In the genomic region with DNA sequence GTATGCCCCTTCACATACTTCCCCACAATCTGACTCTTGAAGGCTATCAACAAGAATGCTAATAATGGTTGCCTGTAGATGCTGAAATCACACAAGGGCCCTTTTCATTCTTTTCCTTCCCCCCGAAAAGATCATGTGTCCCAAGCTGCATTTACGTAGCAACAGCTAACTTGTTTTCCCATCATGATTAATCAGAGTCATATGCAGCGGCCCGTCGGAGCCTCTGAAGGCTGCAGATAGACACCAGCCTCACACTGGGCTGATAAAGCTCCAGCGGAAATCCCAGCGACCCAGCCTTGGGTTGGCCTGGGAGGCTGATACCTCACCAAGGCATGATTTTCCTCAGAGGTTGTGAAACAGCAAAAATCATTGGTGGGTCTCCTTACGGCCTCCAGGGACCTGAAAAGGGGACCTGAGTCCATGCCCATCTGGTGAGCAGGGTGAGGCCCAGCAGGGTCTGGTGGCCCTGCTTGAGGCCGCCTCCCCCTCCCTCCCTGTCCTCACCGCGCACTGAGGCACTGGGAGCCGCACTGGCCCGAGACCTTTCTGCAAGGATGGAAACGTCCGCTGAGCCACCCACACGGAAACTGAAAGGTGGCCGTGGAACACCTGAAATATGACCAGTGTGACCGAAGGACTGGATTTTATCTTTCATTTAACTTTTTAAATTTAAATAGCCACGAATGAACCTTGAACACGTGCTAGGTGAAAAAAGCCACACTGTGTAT, we compare ENCODE assay signal across 1 cellular context.
TF ChIP-seq lines count a peak whose summit lies in the region.

No MANE protein-coding gene starts in this region.

TF ChIP-seq in K562, 482 proteins besides CTCF, POLR2A, EP300 and RAD21 (continued from another document):
- TF ChIP-seq, protein P1, sequence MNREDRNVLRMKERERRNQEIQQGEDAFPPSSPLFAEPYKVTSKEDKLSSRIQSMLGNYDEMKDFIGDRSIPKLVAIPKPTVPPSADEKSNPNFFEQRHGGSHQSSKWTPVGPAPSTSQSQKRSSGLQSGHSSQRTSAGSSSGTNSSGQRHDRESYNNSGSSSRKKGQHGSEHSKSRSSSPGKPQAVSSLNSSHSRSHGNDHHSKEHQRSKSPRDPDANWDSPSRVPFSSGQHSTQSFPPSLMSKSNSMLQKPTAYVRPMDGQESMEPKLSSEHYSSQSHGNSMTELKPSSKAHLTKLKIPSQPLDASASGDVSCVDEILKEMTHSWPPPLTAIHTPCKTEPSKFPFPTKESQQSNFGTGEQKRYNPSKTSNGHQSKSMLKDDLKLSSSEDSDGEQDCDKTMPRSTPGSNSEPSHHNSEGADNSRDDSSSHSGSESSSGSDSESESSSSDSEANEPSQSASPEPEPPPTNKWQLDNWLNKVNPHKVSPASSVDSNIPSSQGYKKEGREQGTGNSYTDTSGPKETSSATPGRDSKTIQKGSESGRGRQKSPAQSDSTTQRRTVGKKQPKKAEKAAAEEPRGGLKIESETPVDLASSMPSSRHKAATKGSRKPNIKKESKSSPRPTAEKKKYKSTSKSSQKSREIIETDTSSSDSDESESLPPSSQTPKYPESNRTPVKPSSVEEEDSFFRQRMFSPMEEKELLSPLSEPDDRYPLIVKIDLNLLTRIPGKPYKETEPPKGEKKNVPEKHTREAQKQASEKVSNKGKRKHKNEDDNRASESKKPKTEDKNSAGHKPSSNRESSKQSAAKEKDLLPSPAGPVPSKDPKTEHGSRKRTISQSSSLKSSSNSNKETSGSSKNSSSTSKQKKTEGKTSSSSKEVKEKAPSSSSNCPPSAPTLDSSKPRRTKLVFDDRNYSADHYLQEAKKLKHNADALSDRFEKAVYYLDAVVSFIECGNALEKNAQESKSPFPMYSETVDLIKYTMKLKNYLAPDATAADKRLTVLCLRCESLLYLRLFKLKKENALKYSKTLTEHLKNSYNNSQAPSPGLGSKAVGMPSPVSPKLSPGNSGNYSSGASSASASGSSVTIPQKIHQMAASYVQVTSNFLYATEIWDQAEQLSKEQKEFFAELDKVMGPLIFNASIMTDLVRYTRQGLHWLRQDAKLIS (CRISPR knock-in tag; IDR thresholded peaks at IDR 0.05), result no peak
- TF ChIP-seq NR2C2 (CRISPR knock-in tag; IDR thresholded peaks at IDR 0.05) (no peak), NR2C2 (tag; IDR thresholded peaks at IDR 0.05) (no peak), TCF7 (IDR thresholded peaks at IDR 0.05; ENCODE audit: borderline replicate concordance) (no peak), MCM7 (IDR thresholded peaks at IDR 0.05) (no peak), TCF7L2 (IDR thresholded peaks at IDR 0.05; ENCODE audit: low read depth, low read length) (no peak)
- TF ChIP-seq, protein P2, sequence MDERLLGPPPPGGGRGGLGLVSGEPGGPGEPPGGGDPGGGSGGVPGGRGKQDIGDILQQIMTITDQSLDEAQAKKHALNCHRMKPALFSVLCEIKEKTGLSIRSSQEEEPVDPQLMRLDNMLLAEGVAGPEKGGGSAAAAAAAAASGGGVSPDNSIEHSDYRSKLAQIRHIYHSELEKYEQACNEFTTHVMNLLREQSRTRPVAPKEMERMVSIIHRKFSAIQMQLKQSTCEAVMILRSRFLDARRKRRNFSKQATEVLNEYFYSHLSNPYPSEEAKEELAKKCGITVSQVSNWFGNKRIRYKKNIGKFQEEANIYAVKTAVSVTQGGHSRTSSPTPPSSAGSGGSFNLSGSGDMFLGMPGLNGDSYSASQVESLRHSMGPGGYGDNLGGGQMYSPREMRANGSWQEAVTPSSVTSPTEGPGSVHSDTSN (CRISPR knock-in tag; IDR thresholded peaks at IDR 0.05; ENCODE audit: low read depth), result no peak
- TF ChIP-seq, protein P2 (tag; conservative IDR thresholded peaks at IDR 0.05; ENCODE audit: low read depth), result no peak
- TF ChIP-seq, protein P3, sequence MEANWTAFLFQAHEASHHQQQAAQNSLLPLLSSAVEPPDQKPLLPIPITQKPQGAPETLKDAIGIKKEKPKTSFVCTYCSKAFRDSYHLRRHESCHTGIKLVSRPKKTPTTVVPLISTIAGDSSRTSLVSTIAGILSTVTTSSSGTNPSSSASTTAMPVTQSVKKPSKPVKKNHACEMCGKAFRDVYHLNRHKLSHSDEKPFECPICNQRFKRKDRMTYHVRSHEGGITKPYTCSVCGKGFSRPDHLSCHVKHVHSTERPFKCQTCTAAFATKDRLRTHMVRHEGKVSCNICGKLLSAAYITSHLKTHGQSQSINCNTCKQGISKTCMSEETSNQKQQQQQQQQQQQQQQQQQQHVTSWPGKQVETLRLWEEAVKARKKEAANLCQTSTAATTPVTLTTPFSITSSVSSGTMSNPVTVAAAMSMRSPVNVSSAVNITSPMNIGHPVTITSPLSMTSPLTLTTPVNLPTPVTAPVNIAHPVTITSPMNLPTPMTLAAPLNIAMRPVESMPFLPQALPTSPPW (CRISPR knock-in tag; IDR thresholded peaks at IDR 0.05), result 0 out of 2 replicates have a peak, but pooled peaks have one; percentile 19
TF ChIP-seq in K562: peak in this region for 1.
